In genomic region chr14:103828315-103828967, GRCh38 we compare ENCODE assay signal across 14 cellular contexts. TPM values are rescaled to one million over a fixed set of nuclear protein-coding genes. Genes with fewer than 3 reads are reported as not detected.
DNase-seq lines count a peak whose midpoint lies in the region; FAIRE-seq and TF ChIP-seq lines count a peak whose summit lies in the region.
"Had no signal": no experiment of that assay in that cellular context is flagged by ENCODE, and none has a peak within 500 bp of the region (broad histone marks: within the 10 kb centered on the region; RNA-seq: fewer than 3 reads in every experiment).

No MANE protein-coding gene starts in this region.

- H3K36me3 ChIP-seq in ACC112 (ENCODE audit: insufficient read depth, low read length) (no peaks in the 10 kb centered on the region), endothelial cell of umbilical vein (ENCODE audit: control insufficient read depth in 2 of 2, extremely low read depth in 1 of 2, insufficient read depth in 2 of 2, low read length in 2 of 2) (no peaks in the 10 kb centered on the region)
- H3K36me3 ChIP-seq: Peyer's patch had no signal

- no TSS peak for BruUV-seq in endothelial cell of umbilical vein (replicated peaks; lab: Mats Ljungman, UMichigan)

- dilution Hi-C loops in endothelial cell of umbilical vein (cut with MboI; ENCODE audit: extremely low pct_ligation_motif_present, low sequenced_read_pairs): no loop called here

- intact Hi-C loops in endothelial cell of umbilical vein (cut with micrococcal nuclease): no loop called here

- H3K4me1 ChIP-seq in ACC112 (ENCODE audit: control insufficient read depth, insufficient read depth, low read length, unreplicated experiment) (peaks cover 5% of the 10 kb centered on the region), endothelial cell of umbilical vein (ENCODE audit: control insufficient read depth, extremely low read depth, insufficient read depth, low read length) (peaks cover 3% of the 10 kb centered on the region)

- H3K9me1 ChIP-seq in endothelial cell of umbilical vein (replicated peaks; ENCODE audit: control insufficient read depth, extremely low read depth, insufficient read depth, low read length): no peaks in the 10 kb centered on the region

- H3K4me2 ChIP-seq in endothelial cell of umbilical vein (ENCODE audit: insufficient read depth, low read length): no peak overlapping the region

- H3K27me3 Mint-ChIP-seq in mesothelial cell of epicardium (ENCODE audit: low read depth) (no peaks in the 10 kb centered on the region), type B pancreatic cell (no peaks in the 10 kb centered on the region)
- H3K27me3 Mint-ChIP-seq: central memory CD8-positive, alpha-beta T cell; memory B cell had no signal

- H3K4me3 Mint-ChIP-seq in mesothelial cell of epicardium (no peak overlapping the region), type B pancreatic cell (no peak overlapping the region)
- H3K4me3 Mint-ChIP-seq: activated T-helper 1 cell treated with anti-CD3 and anti-CD28 coated beads, Interleukin-12 subunit alpha, Interleukin-12 subunit beta, Interleukin-2, Interleukin-4 antibody, amounts not matched to agents 30 ng/mL and 10 ng/mL and 1 ng/mL, durations not matched to agents 14 hours and 24 hours and 36 hours; central memory CD8-positive, alpha-beta T cell; HFFc6; memory B cell had no signal

- DNase-seq in H4 (ENCODE audit: low spot score) (peak; percentile 6), endothelial cell of umbilical vein (ENCODE audit: low read depth, low spot score) (peak; percentile 74), mesothelial cell of epicardium (ENCODE audit: low spot score in 2 of 2, unreplicated experiment in 2 of 2) (no peak), medulla oblongata (ENCODE audit: extremely low spot score) (no peak), NCI-H69 (lab: John Stamatoyannopoulos, UW) (no peak), NCI-H128 (lab: John Stamatoyannopoulos, UW; ENCODE audit: unreplicated experiment) (no peak), type B pancreatic cell (ENCODE audit: extremely low spot score, unreplicated experiment) (no peak)
- DNase-seq: HFFc6, Kasumi-1, Peyer's patch had no signal

- H3K36me3 Mint-ChIP-seq in mesothelial cell of epicardium (peaks cover 2% of the 10 kb centered on the region), type B pancreatic cell (no peaks in the 10 kb centered on the region)
- H3K36me3 Mint-ChIP-seq: memory B cell had no signal

- CTCF ChIA-PET in endothelial cell of umbilical vein (lab: Charles Lee): interaction anchor here (1.2 to 3.7 kb wide), 3 partner anchors 9 to 72 kb away, joined by 3 to 16 read pairs (median 4); no protein-coding TSS in a partner anchor

- no peak overlapping the region for H3K9ac ChIP-seq in endothelial cell of umbilical vein (replicated peaks; ENCODE audit: extremely low read depth, insufficient read depth, low read length)

- no peak for TF ChIP-seq CTCF in endothelial cell of umbilical vein (IDR thresholded peaks at IDR 0.05; ENCODE audit: extremely low read depth in 1 of 2, insufficient read depth in 1 of 2, low read depth in 1 of 2, low read length in 2 of 2)
- TF ChIP-seq CTCF in mesothelial cell of epicardium (IDR thresholded peaks at IDR 0.05; ENCODE audit: unreplicated experiment): no peak
- TF ChIP-seq CTCF in type B pancreatic cell (conservative IDR thresholded peaks at IDR 0.05): no peak

- H3K27ac ChIP-seq in ACC112 (ENCODE audit: low read depth, low read length) (no peak overlapping the region), endothelial cell of umbilical vein (ENCODE audit: insufficient read depth, low read depth, low read length) (no peak overlapping the region)
- H3K27ac ChIP-seq: Peyer's patch had no signal

- H3K27me3 ChIP-seq in ACC112 (ENCODE audit: insufficient read depth, low read length) (no peaks in the 10 kb centered on the region), endothelial cell of umbilical vein (ENCODE audit: control insufficient read depth in 2 of 2, insufficient read depth in 2 of 2, low read length in 2 of 2) (no peaks in the 10 kb centered on the region)
- H3K27me3 ChIP-seq: Peyer's patch had no signal

- no peaks in the 10 kb centered on the region for H4K20me1 ChIP-seq in endothelial cell of umbilical vein (replicated peaks; ENCODE audit: control insufficient read depth, extremely low read depth, insufficient read depth, low read length)

- no peak for FAIRE-seq in endothelial cell of umbilical vein (lab: Jason Lieb, UNC)

- no peak overlapping the region for H3K4me3 ChIP-seq in ACC112 (ENCODE audit: low read depth, low read length)
- H3K4me3 ChIP-seq in endothelial cell of umbilical vein (replicated peaks in 1 of 3; ENCODE audit: insufficient read depth in 1 of 3, low read depth in 1 of 3, low read length in 3 of 3): no peak overlapping the region
- H3K4me3 ChIP-seq: Peyer's patch had no signal

- POLR2A ChIA-PET in endothelial cell of umbilical vein (lab: Charles Lee): no interaction called here

- H3K79me2 ChIP-seq in ACC112 (ENCODE audit: control insufficient read depth, insufficient read depth, low read length, unreplicated experiment) (peaks cover 2% of the 10 kb centered on the region), endothelial cell of umbilical vein (ENCODE audit: control insufficient read depth, insufficient read depth, low read length) (peaks cover 13% of the 10 kb centered on the region)

- H2AFZ ChIP-seq in ACC112 (ENCODE audit: low read length, unreplicated experiment) (peak overlapping the region; percentile 80), endothelial cell of umbilical vein (ENCODE audit: low read depth, low read length) (no peak overlapping the region)

- no peaks in the 10 kb centered on the region for H3K9me3 ChIP-seq in endothelial cell of umbilical vein (replicated peaks; ENCODE audit: control insufficient read depth, insufficient read depth, low read length)
- H3K9me3 ChIP-seq: Peyer's patch had no signal

- H3K27ac Mint-ChIP-seq in mesothelial cell of epicardium (peak overlapping the region; percentile 79), type B pancreatic cell (no peak overlapping the region)
- H3K27ac Mint-ChIP-seq: activated T-helper 1 cell treated with anti-CD3 and anti-CD28 coated beads, Interleukin-12 subunit alpha, Interleukin-12 subunit beta, Interleukin-2, Interleukin-4 antibody, amounts not matched to agents 30 ng/mL and 10 ng/mL and 1 ng/mL, durations not matched to agents 14 hours and 24 hours and 36 hours; HFFc6; memory B cell had no signal

- no peak for TF ChIP-seq POLR2A in endothelial cell of umbilical vein (IDR thresholded peaks at IDR 0.05; ENCODE audit: low read depth, low read length)

- H3K9me3 Mint-ChIP-seq in mesothelial cell of epicardium: no peaks in the 10 kb centered on the region
- H3K9me3 Mint-ChIP-seq in type B pancreatic cell: no peaks in the 10 kb centered on the region
- H3K9me3 Mint-ChIP-seq: activated T-helper 1 cell treated with anti-CD3 and anti-CD28 coated beads, Interleukin-12 subunit alpha, Interleukin-12 subunit beta, Interleukin-2, Interleukin-4 antibody, amounts not matched to agents 30 ng/mL and 10 ng/mL and 1 ng/mL, durations not matched to agents 14 hours and 24 hours and 36 hours; central memory CD8-positive, alpha-beta T cell; HFFc6; memory B cell had no signal

- peaks cover 14% of the 10 kb centered on the region for H3K4me1 Mint-ChIP-seq in mesothelial cell of epicardium
- H3K4me1 Mint-ChIP-seq in type B pancreatic cell (ENCODE audit: unreplicated experiment): peaks cover 15% of the 10 kb centered on the region

TF ChIP-seq in endothelial cell of umbilical vein, 7 proteins besides CTCF, POLR2A, EP300 and RAD21:
- no peak for TF ChIP-seq MAX (IDR thresholded peaks at IDR 0.05; ENCODE audit: insufficient read depth, insufficient read length)
- TF ChIP-seq MYC (IDR thresholded peaks at IDR 0.05; ENCODE audit: low read depth, low read length): no peak
- no peak for TF ChIP-seq POLR2AphosphoS5 (IDR thresholded peaks at IDR 0.05; ENCODE audit: insufficient read depth, low read depth, low read length)
- no peak for TF ChIP-seq GATA2 (IDR thresholded peaks at IDR 0.05; ENCODE audit: insufficient read depth, insufficient read length, low read depth, low read length)
- no peak for TF ChIP-seq FOS (IDR thresholded peaks at IDR 0.05; ENCODE audit: borderline replicate concordance, insufficient read depth, low read length)
- no peak for TF ChIP-seq JUN (IDR thresholded peaks at IDR 0.05; ENCODE audit: borderline replicate concordance, insufficient read depth, insufficient read length, low read depth)

RNA-seq across cellular contexts. Expression of gene PPP1R13B, which starts 18.9 kb away (rescaled TPM):
- total RNA-seq in H4 (2014; rRNA removed; shearing (Covaris generic)): 2.6 and 2.9 TPM in 2 replicates
- total RNA-seq in endothelial cell of umbilical vein: 29.3 and 30.0 TPM in 2 replicates
- polyA plus RNA-seq in endothelial cell of umbilical vein: 10.0 and 10.7 TPM in 2 replicates
- polyA plus RNA-seq in endothelial cell of umbilical vein (2011; cell fraction: cytosol; rRNA removed): 7.4 and 7.7 TPM in 2 replicates
- 51.1 and 55.4 TPM in 2 replicates for polyA plus RNA-seq in endothelial cell of umbilical vein (2011; cell fraction: nucleus; rRNA removed)
- 10.0 and 12.4 TPM in 2 replicates for polyA plus RNA-seq in endothelial cell of umbilical vein (2012)
- polyA minus RNA-seq in endothelial cell of umbilical vein: 14.4 and 24.9 TPM in 2 replicates
- 4.2 TPM for polyA minus RNA-seq in endothelial cell of umbilical vein (2011; cell fraction: cytosol; rRNA and poly(A)+ RNA removed)
- 25.2 and 30.9 TPM in 2 replicates for polyA minus RNA-seq in endothelial cell of umbilical vein (2011; cell fraction: nucleus; rRNA and poly(A)+ RNA removed)
- total RNA-seq in mesothelial cell of epicardium: 44.5 to 53.0 TPM (median 49.1 TPM) in 3 replicates
- total RNA-seq in type B pancreatic cell (ENCODE audit: low replicate concordance): 20.4 and 42.0 TPM in 2 replicates

Comparison
In these comparisons a context has a peak if more than half of its experiments do, and no peak if none do; other contexts are left out.
1. DNase-seq: peak in H4 (single experiment) and endothelial cell of umbilical vein (single experiment); none in mesothelial cell of epicardium (0 of 2), medulla oblongata (single experiment), NCI-H69 (single experiment), NCI-H128 (single experiment) and type B pancreatic cell (single experiment).